ENCODE assay signal across 1 cellular context in the genomic region with DNA sequence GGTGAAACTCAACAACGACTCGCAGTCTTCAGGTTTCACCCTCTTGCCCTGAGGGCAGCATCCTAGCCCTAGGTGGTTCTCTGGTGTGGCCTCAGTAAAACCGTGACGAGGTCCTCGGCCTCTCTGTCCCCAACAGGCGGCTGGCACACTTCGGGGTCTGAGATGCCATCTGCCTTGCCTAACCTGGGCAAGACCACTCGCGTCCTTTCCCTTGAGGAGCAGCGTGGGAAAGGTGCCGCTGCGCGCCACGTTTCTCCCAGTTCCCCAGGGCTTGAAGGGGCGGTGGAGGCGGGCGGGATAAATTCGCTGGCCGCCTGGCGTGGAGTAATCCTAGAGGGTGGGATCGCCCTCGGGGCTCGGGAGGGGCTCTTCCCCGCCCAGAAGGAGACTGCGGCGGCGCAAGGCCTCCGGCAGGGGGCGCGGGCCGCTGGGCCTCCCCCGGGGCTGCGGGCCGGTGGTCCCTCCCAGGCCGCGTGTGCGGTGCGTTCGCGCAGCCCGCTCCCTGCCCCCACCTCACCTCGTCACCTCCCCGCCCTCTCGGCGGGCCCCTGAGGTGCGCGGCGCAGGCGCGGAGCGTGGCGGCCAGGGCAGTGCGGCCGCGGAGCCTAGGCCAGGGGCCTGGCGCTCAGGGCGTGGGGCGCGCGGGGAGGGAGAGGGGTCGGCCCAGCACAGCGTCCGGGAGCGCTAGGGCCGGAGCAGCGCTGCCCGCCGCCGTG.
TF ChIP-seq lines count a peak whose summit lies in the region.

ZNF639 (plus strand) TSS at position 551 of the 716 bp plus-strand sequence. CDS start 5,263 bp downstream, outside the sequence.

TF ChIP-seq in HepG2, 621 proteins besides CTCF, POLR2A, EP300 and RAD21 (continued from another document and continues in another):
- TF ChIP-seq ZNF224 (CRISPR knock-in tag; IDR thresholded peaks at IDR 0.05) (peak; percentile 78; the same call in 1 of the 2 replicates), RARG (CRISPR knock-in tag; IDR thresholded peaks at IDR 0.05; ENCODE audit: low read depth) (no peak), PLRG1 (conservative IDR thresholded peaks at IDR 0.05) (no peak), ZNF350 (CRISPR knock-in tag; IDR thresholded peaks at IDR 0.05; ENCODE audit: borderline replicate concordance, low read depth) (no peak), ZBTB39 (CRISPR knock-in tag; IDR thresholded peaks at IDR 0.05) (no peak), ATRX (CRISPR knock-in tag; IDR thresholded peaks at IDR 0.05; ENCODE audit: borderline replicate concordance) (no peak), ZNF747 (CRISPR knock-in tag; IDR thresholded peaks at IDR 0.05; ENCODE audit: borderline replicate concordance) (no peak), ZNF713 (CRISPR knock-in tag; IDR thresholded peaks at IDR 0.05) (no peak), ZNF143 (CRISPR knock-in tag; IDR thresholded peaks at IDR 0.05) (no peak), ZNF512 (CRISPR knock-in tag; IDR thresholded peaks at IDR 0.05) (no peak), SETDB1 (CRISPR knock-in tag; IDR thresholded peaks at IDR 0.05; ENCODE audit: borderline replicate concordance) (no peak), ZNF773 (CRISPR knock-in tag; IDR thresholded peaks at IDR 0.05; ENCODE audit: borderline replicate concordance) (no peak), MAZ (IDR thresholded peaks at IDR 0.05; ENCODE audit: borderline replicate concordance, low read depth, low read length) (peak; percentile 96), MAZ (CRISPR knock-in tag; IDR thresholded peaks at IDR 0.05; ENCODE audit: low read depth) (peak; percentile 98), POGZ (CRISPR knock-in tag; IDR thresholded peaks at IDR 0.05) (no peak), PRDM4 (CRISPR knock-in tag; IDR thresholded peaks at IDR 0.05; ENCODE audit: borderline replicate concordance) (no peak), ZNF615 (CRISPR knock-in tag; IDR thresholded peaks at IDR 0.05; ENCODE audit: borderline replicate concordance) (no peak), RCOR2 (CRISPR knock-in tag; IDR thresholded peaks at IDR 0.05) (no peak), HMGA1 (CRISPR knock-in tag; conservative IDR thresholded peaks at IDR 0.05) (no peak), PRMT3 (CRISPR knock-in tag; IDR thresholded peaks at IDR 0.05; ENCODE audit: borderline replicate concordance, low read depth) (peak; percentile 91), SP5 (CRISPR knock-in tag; IDR thresholded peaks at IDR 0.05; ENCODE audit: borderline replicate concordance, low read depth) (no peak; the same call in 1 of the 2 replicates), ZBTB44 (CRISPR knock-in tag; IDR thresholded peaks at IDR 0.05) (no peak), ELF4 (CRISPR knock-in tag; IDR thresholded peaks at IDR 0.05; ENCODE audit: borderline replicate concordance) (no peak), ARID5B (CRISPR knock-in tag; IDR thresholded peaks at IDR 0.05) (no peak), ZSCAN30 (CRISPR knock-in tag; IDR thresholded peaks at IDR 0.05) (no peak; the same call in 1 of the 2 replicates), RBM39 (IDR thresholded peaks at IDR 0.05; ENCODE audit: low read depth, low read length, poor library complexity, severe bottlenecking) (peak; percentile 36), ZBTB37 (CRISPR knock-in tag; IDR thresholded peaks at IDR 0.05) (peak; percentile 12; the same call in 1 of the 2 replicates), CAMTA2 (CRISPR knock-in tag; IDR thresholded peaks at IDR 0.05; ENCODE audit: borderline replicate concordance) (0 out of 2 replicates have a peak, but pooled peaks have one; percentile 33), ZNF788 (CRISPR knock-in tag; IDR thresholded peaks at IDR 0.05; ENCODE audit: borderline replicate concordance) (peak; percentile 49; the same call in 1 of the 2 replicates), ZNF891 (CRISPR knock-in tag; IDR thresholded peaks at IDR 0.05) (no peak; the same call in none of the 2 replicates), SIX4 (CRISPR knock-in tag; IDR thresholded peaks at IDR 0.05) (no peak), RNF2 (conservative IDR thresholded peaks at IDR 0.05; ENCODE audit: low read depth) (no peak; the same call in 1 of the 2 replicates), THAP11 (CRISPR knock-in tag; IDR thresholded peaks at IDR 0.05) (peak; percentile 67; the same call in 1 of the 2 replicates)
- TF ChIP-seq, protein P1, sequence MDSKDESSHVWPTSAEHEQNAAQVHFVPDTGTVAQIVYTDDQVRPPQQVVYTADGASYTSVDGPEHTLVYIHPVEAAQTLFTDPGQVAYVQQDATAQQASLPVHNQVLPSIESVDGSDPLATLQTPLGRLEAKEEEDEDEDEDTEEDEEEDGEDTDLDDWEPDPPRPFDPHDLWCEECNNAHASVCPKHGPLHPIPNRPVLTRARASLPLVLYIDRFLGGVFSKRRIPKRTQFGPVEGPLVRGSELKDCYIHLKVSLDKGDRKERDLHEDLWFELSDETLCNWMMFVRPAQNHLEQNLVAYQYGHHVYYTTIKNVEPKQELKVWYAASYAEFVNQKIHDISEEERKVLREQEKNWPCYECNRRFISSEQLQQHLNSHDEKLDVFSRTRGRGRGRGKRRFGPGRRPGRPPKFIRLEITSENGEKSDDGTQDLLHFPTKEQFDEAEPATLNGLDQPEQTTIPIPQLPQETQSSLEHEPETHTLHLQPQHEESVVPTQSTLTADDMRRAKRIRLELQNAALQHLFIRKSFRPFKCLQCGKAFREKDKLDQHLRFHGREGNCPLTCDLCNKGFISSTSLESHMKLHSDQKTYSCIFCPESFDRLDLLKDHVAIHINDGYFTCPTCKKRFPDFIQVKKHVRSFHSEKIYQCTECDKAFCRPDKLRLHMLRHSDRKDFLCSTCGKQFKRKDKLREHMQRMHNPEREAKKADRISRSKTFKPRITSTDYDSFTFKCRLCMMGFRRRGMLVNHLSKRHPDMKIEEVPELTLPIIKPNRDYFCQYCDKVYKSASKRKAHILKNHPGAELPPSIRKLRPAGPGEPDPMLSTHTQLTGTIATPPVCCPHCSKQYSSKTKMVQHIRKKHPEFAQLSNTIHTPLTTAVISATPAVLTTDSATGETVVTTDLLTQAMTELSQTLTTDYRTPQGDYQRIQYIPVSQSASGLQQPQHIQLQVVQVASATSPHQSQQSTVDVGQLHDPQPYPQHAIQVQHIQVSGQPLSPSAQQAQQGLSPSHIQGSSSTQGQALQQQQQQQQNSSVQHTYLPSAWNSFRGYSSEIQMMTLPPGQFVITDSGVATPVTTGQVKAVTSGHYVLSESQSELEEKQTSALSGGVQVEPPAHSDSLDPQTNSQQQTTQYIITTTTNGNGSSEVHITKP (CRISPR knock-in tag; IDR thresholded peaks at IDR 0.05; ENCODE audit: low read depth) = peak; percentile 98
- TF ChIP-seq, protein P2, sequence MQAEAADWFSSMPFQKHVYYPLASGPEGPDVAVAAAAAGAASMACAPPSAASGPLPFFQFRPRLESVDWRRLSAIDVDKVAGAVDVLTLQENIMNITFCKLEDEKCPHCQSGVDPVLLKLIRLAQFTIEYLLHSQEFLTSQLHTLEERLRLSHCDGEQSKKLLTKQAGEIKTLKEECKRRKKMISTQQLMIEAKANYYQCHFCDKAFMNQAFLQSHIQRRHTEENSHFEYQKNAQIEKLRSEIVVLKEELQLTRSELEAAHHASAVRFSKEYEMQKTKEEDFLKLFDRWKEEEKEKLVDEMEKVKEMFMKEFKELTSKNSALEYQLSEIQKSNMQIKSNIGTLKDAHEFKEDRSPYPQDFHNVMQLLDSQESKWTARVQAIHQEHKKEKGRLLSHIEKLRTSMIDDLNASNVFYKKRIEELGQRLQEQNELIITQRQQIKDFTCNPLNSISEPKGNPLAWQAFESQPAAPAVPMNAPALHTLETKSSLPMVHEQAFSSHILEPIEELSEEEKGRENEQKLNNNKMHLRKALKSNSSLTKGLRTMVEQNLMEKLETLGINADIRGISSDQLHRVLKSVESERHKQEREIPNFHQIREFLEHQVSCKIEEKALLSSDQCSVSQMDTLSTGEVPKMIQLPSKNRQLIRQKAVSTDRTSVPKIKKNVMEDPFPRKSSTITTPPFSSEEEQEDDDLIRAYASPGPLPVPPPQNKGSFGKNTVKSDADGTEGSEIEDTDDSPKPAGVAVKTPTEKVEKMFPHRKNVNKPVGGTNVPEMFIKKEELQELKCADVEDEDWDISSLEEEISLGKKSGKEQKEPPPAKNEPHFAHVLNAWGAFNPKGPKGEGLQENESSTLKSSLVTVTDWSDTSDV (CRISPR knock-in tag; IDR thresholded peaks at IDR 0.05) = peak; percentile 68; the same call in 1 of the 2 replicates
